8 cellular contexts compared by ENCODE assay signal in genomic region chrX:101485212-101486064, GRCh38. TPM values are rescaled to one million over a fixed set of nuclear protein-coding genes. Genes with fewer than 3 reads are reported as not detected.
A peak's percentile ranks its signal among the peaks of the same experiment; 100 is the strongest.
DNase-seq lines count a peak whose midpoint lies in the region; ATAC-seq lines count a peak whose summit lies in the region.

ARMCX4 (plus strand) TSS chrX:101485456; CDS start chrX:101488590, 3,134 bp downstream.

- DNase-seq in DMS53 (lab: John Stamatoyannopoulos, UW) (peak; percentile 83), NCI-H1436 (lab: John Stamatoyannopoulos, UW) (peak; percentile 87), lung microvascular endothelial cell (ENCODE audit: low read depth in 2 of 2) (peak; percentile 61 to 72)
- DNase-seq in activated CD4-positive, alpha-beta T cell treated with anti-CD3 and anti-CD28 coated beads, Interleukin-2, amount 10 ng/mL, durations not matched to agents 24 days and 14 days: peak; percentile 62
- DNase-seq in stimulated activated CD4-positive, alpha-beta T cell treated with anti-CD3 and anti-CD28 coated beads, Interleukin-4, amount 100 ng/mL, for 4 hours: peak; percentile 41 to 53

- H3K4me1 Mint-ChIP-seq in activated CD4-positive, alpha-beta T cell treated with anti-CD3 and anti-CD28 coated beads, Interleukin-2, amount 10 ng/mL, durations not matched to agents 24 days and 14 days: peaks cover 8% of the 10 kb centered on the region

- peak within 1 kb of the TSS; percentile 52 for H3K27ac Mint-ChIP-seq in activated CD4-positive, alpha-beta T cell treated with anti-CD3 and anti-CD28 coated beads, Interleukin-2, amount 10 ng/mL, durations not matched to agents 24 days and 14 days

- no peaks in the 10 kb centered on the region for H3K27me3 ChIP-seq in duodenal mucosa (ENCODE audit: control insufficient read depth in 1 of 2, insufficient read depth in 2 of 2, low read length in 2 of 2)

- no peaks in the 10 kb centered on the region for H3K9me3 Mint-ChIP-seq in activated CD4-positive, alpha-beta T cell treated with anti-CD3 and anti-CD28 coated beads, Interleukin-2, amount 10 ng/mL, durations not matched to agents 24 days and 14 days

- H3K9ac ChIP-seq in duodenal mucosa (ENCODE audit: low read depth in 1 of 2, low read length in 2 of 2): no peak within 1 kb of the TSS

- intact Hi-C loops in activated CD4-positive, alpha-beta T cell treated with anti-CD3 and anti-CD28 coated beads, Interleukin-2, amount 10 ng/mL, durations not matched to agents 24 days and 14 days (cut with micrococcal nuclease): no loop called here

- no peak within 1 kb of the TSS for H3K27ac ChIP-seq in duodenal mucosa (ENCODE audit: low read depth, low read length)

- ATAC-seq in GM21723 (IDR thresholded peaks at IDR 0.05; ENCODE audit: unreplicated experiment) (no peak), GM21737 (IDR thresholded peaks at IDR 0.05; ENCODE audit: unreplicated experiment) (no peak)

- no peaks in the 10 kb centered on the region for H3K36me3 Mint-ChIP-seq in activated CD4-positive, alpha-beta T cell treated with anti-CD3 and anti-CD28 coated beads, Interleukin-2, amount 10 ng/mL, durations not matched to agents 24 days and 14 days (ENCODE audit: low read depth)

- H3K27me3 Mint-ChIP-seq in activated CD4-positive, alpha-beta T cell treated with anti-CD3 and anti-CD28 coated beads, Interleukin-2, amount 10 ng/mL, durations not matched to agents 24 days and 14 days: peaks cover 11% of the 10 kb centered on the region

- peak within 1 kb of the TSS; percentile 40 to 48 for H3K4me3 ChIP-seq in duodenal mucosa (ENCODE audit: low read depth in 1 of 2, low read length in 2 of 2)

- H3K36me3 ChIP-seq in duodenal mucosa (ENCODE audit: control insufficient read depth in 1 of 2, insufficient read depth in 2 of 2, low read length in 2 of 2): no peaks in the 10 kb centered on the region

- no peaks in the 10 kb centered on the region for H3K4me1 ChIP-seq in duodenal mucosa (ENCODE audit: control insufficient read depth in 1 of 2, insufficient read depth in 2 of 2, low read length in 2 of 2)

- peak within 1 kb of the TSS; percentile 85 for H3K4me3 Mint-ChIP-seq in activated CD4-positive, alpha-beta T cell treated with anti-CD3 and anti-CD28 coated beads, Interleukin-2, amount 10 ng/mL, durations not matched to agents 24 days and 14 days

- no peaks in the 10 kb centered on the region for H3K9me3 ChIP-seq in duodenal mucosa (ENCODE audit: control insufficient read depth in 1 of 2, low read length in 2 of 2)

RNA-seq across cellular contexts. Expression of gene ARMCX4, which starts in this region (rescaled TPM):
- total RNA-seq in activated CD4-positive, alpha-beta T cell treated with anti-CD3 and anti-CD28 coated beads, Interleukin-2, amount 10 ng/mL, durations not matched to agents 24 days and 14 days: 3.1 and 4.2 TPM in 2 replicates
- 2.6 and 4.2 TPM in 2 replicates for total RNA-seq in lung microvascular endothelial cell
